11 cellular contexts compared by ENCODE assay signal in the genomic region with DNA sequence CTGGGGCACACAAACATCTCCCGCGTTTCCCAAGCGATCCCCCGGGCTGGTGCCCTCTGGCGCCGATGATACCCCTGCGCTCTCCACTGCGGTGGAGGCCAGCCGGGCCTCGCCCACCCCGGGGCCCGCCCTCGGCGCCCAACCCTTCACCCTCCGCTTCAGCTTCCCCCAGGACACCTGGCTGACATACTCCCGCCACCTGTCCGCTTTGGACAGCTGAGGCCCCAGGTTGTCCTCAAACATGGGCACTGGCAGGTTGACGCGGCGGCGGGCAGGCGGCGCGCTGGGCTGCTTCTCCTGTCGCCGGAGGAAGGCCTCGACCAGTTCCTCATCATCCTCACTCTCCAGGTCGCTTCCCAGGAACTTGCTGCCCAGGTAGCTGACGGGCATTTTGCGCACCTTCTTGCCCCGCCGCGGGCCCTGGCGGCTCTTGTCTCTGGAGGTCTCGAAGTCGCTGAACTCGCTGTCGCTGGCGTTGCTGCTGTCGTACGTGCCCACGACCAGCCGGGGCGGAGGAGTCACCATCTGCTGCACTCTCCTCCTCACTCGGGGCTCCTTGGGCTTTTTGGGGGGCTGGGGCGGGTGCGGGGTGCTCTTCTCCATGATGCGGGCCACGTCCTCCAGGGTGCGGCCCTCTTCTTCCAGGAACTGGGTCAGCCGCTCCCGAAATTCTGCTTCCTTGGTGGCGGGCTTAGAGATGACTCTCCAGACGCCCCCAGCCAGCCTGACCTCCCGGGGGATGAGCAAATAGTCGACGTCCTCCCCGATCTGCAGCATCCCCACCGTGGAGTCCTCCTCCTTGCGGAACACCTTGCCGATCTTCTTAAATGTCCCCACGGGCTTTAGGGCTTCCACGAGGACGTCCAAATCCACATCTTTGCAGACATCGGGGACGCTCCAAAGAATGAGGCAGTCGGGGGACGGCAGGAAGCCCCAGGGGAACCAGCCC. TPM values are rescaled to one million over a fixed set of nuclear protein-coding genes. Genes with fewer than 3 reads are reported as not detected.
DNase-seq lines count a peak whose midpoint lies in the region; ATAC-seq and TF ChIP-seq lines count a peak whose summit lies in the region.
"Had no signal": no experiment of that assay in that cellular context is flagged by ENCODE, and none has a peak within 500 bp of the region (broad histone marks: within the 10 kb centered on the region; RNA-seq: fewer than 3 reads in every experiment).

No MANE protein-coding gene starts in this region.

- H2AK5ac ChIP-seq in H9 (ENCODE audit: insufficient read length, low read length), result no peak overlapping the region

- H3K23me2 ChIP-seq in H9 (ENCODE audit: insufficient read length, low read depth, low read length, poor library complexity, severe bottlenecking), result peaks cover 30% of the 10 kb centered on the region

- TF ChIP-seq POLR2A in gastrocnemius medialis (IDR thresholded peaks at IDR 0.05), result no peak

- no peak overlapping the region for H4K91ac ChIP-seq in H9 (ENCODE audit: insufficient read length, low read depth, low read length)

- H3K4me1 ChIP-seq in H9 (ENCODE audit: insufficient read depth, low read length), result peaks cover 3% of the 10 kb centered on the region; the same call in 1 of the 2 replicates
- H3K4me1 ChIP-seq in iPS-20b (ENCODE audit: insufficient read depth, low read length), result peaks cover 3% of the 10 kb centered on the region
- H3K4me1 ChIP-seq in gastrocnemius medialis, result peaks cover 0 to 8% of the 10 kb centered on the region in 2 donors

- H2BK20ac ChIP-seq in H9 (ENCODE audit: low read depth, low read length, poor library complexity, severe bottlenecking), result no peak overlapping the region

- WGBS in H9 (ENCODE audit: extremely low coverage, insufficient read length, low lambda C conversion rate), result no CpG with 5 or more reads among the region's 68 CpGs

- no peaks in the 10 kb centered on the region; a peak in 3 of 5 replicates for H3K9me3 Mint-ChIP-seq in H9
- H3K9me3 Mint-ChIP-seq in CD14-positive monocyte, result peaks cover 0 to 27% (median 9%) of the 10 kb centered on the region in 7 donors

- no peak overlapping the region for H2BK15ac ChIP-seq in H9 (ENCODE audit: low read depth, low read length)

- H3K4ac ChIP-seq in H9 (ENCODE audit: low read depth, low read length), result no peak overlapping the region

- DNase-seq in H9, result peak; percentile 42
- DNase-seq in brain microvascular endothelial cell, result no peak
- no peak for DNase-seq in gastrocnemius medialis
- DNase-seq in NCI-H1417 (lab: John Stamatoyannopoulos, UW), result no peak
- DNase-seq in NCI-H2029 treated with DMSO at 0.1 percent for 48 hours (lab: John Stamatoyannopoulos, UW), result no peak
- no peak for DNase-seq in CD14-positive monocyte (ENCODE audit: low spot score)
- DNase-seq: DND-41; effector CD8-positive, alpha-beta T cell; NCI-H1092 treated with DMSO at 0.1 percent for 48 hours had no signal

- H3K79me1 ChIP-seq in H9 (ENCODE audit: insufficient read depth, low read depth, low read length, poor library complexity, severe bottlenecking), result peaks cover 7% of the 10 kb centered on the region

- no peak overlapping the region for H3K56ac ChIP-seq in H9 (ENCODE audit: insufficient read length, low read depth, low read length)

- H3K36me3 ChIP-seq in brain microvascular endothelial cell (replicated peaks), result no peaks in the 10 kb centered on the region
- no peaks in the 10 kb centered on the region for H3K36me3 ChIP-seq in iPS-20b (ENCODE audit: insufficient read depth, low read depth, low read length)
- no peaks in the 10 kb centered on the region for H3K36me3 ChIP-seq in gastrocnemius medialis

- no peak overlapping the region for H2BK5ac ChIP-seq in H9 (ENCODE audit: insufficient read length, low read length)

- no peak overlapping the region for H3K18ac ChIP-seq in H9 (ENCODE audit: insufficient read length, low read depth, low read length)

- H3K27ac ChIP-seq in H9 (ENCODE audit: insufficient read length, low read depth, low read length) (no peak overlapping the region), brain microvascular endothelial cell (no peak overlapping the region), iPS-20b (ENCODE audit: low read length) (no peak overlapping the region), gastrocnemius medialis (peak overlapping the region in 2 of 4 donors; percentile 6 to 26)

- H3K27me3 Mint-ChIP-seq in H9 (ENCODE audit: low read depth) (peaks cover 27% of the 10 kb centered on the region), CD14-positive monocyte (ENCODE audit: low read depth in 3 of 3) (peaks cover 87 to 94% (median 88%) of the 10 kb centered on the region in 3 donors)

- H4K20me1 ChIP-seq in H9 (ENCODE audit: control insufficient read depth, insufficient read depth, insufficient read length), result peaks cover 2% of the 10 kb centered on the region

- H2BK12ac ChIP-seq in H9 (ENCODE audit: insufficient read length, low read depth, low read length), result no peak overlapping the region

- peak overlapping the region in 2 of 3 experiments; percentile 78 to 92; a peak in 4 of 7 replicates for H3K27ac Mint-ChIP-seq in H9
- H3K27ac Mint-ChIP-seq in CD14-positive monocyte, result peak overlapping the region in 1 of 7 donors; percentile 21

- H3K4me3 ChIP-seq in brain microvascular endothelial cell (ENCODE audit: low read depth, low read length) (peak overlapping the region; percentile 67), iPS-20b (ENCODE audit: low read length) (peak overlapping the region; percentile 94), gastrocnemius medialis (peak overlapping the region; percentile 38 to 51 (median 46))

- H3K27me3 ChIP-seq in H9 (ENCODE audit: insufficient read depth, low read length) (no peaks in the 10 kb centered on the region; the same call in 1 of the 2 replicates), brain microvascular endothelial cell (replicated peaks) (no peaks in the 10 kb centered on the region), iPS-20b (ENCODE audit: insufficient read depth, low read length) (peaks cover 47% of the 10 kb centered on the region), gastrocnemius medialis (peaks cover 64 to 80% (median 73%) of the 10 kb centered on the region in 3 donors)

- H3K14ac ChIP-seq in H9 (ENCODE audit: insufficient read depth, low read length), result peak overlapping the region; percentile 58

- no peak for TF ChIP-seq CTCF in H9 (conservative IDR thresholded peaks at IDR 0.05)
- peak; percentile 9 for TF ChIP-seq CTCF in brain microvascular endothelial cell (IDR thresholded peaks at IDR 0.05; ENCODE audit: low read depth, low read length, missing control alignments)
- no peak for TF ChIP-seq CTCF in gastrocnemius medialis (IDR thresholded peaks at IDR 0.05 in 4 of 5, conservative IDR thresholded peaks at IDR 0.05 in 1 of 5)
- no peak for TF ChIP-seq CTCF in CD14-positive monocyte (IDR thresholded peaks at IDR 0.05)

- no peak overlapping the region for H3K23ac ChIP-seq in H9 (ENCODE audit: insufficient read length, low read depth, low read length)

- H3K9me3 ChIP-seq in H9 (ENCODE audit: control insufficient read depth, low read depth, low read length), result no peaks in the 10 kb centered on the region
- no peaks in the 10 kb centered on the region for H3K9me3 ChIP-seq in iPS-20b (ENCODE audit: insufficient read depth, low read depth, low read length)
- H3K9me3 ChIP-seq in gastrocnemius medialis, result no peaks in the 10 kb centered on the region

- in situ Hi-C loops in brain microvascular endothelial cell (cut with HindIII; ENCODE audit: low pct_ligation_motif_present, low sequenced_read_pairs), result no loop called here
- in situ Hi-C loops in gastrocnemius medialis (cut with MboI; ENCODE audit: low sequenced_read_pairs in 4 of 4), result no loop called here

- peak overlapping the region; percentile 90 for H3K4me2 ChIP-seq in H9 (ENCODE audit: insufficient read depth, insufficient read length, low read length)

- no peak overlapping the region for H2BK120ac ChIP-seq in H9 (ENCODE audit: low read depth, low read length, poor library complexity, severe bottlenecking)

- peak overlapping the region; percentile 90 to 94 for H3K4me3 Mint-ChIP-seq in H9
- H3K4me3 Mint-ChIP-seq in CD14-positive monocyte, result peak overlapping the region in 1 of 2 donors; percentile 77

- ATAC-seq in gastrocnemius medialis (no peak), HG03439 (IDR thresholded peaks at IDR 0.05; ENCODE audit: unreplicated experiment) (no peak)

- H3T11ph ChIP-seq in H9 (ENCODE audit: low read length), result no peak overlapping the region

- H3K79me2 ChIP-seq in H9 (ENCODE audit: insufficient read depth, low read length), result peaks cover 6% of the 10 kb centered on the region; the same call in 1 of the 2 replicates

- intact Hi-C loops in gastrocnemius medialis (cut with DNase I; ENCODE audit: low total_unique reads) (no loop called here), CD14-positive monocyte (cut with micrococcal nuclease) (no loop called here)

- no peak overlapping the region for H4K5ac ChIP-seq in H9 (ENCODE audit: insufficient read length, low read depth, low read length)

- no peak overlapping the region for H2AFZ ChIP-seq in H9 (ENCODE audit: low read length)

- H3K4me1 Mint-ChIP-seq in H9 (peaks cover 44 to 54% of the 10 kb centered on the region in 2 experiments), CD14-positive monocyte (peaks cover 4% of the 10 kb centered on the region)

- H3K36me3 Mint-ChIP-seq in H9 (ENCODE audit: insufficient read depth in 1 of 3, low read depth in 3 of 3), result peaks cover 11 to 17% (median 12%) of the 10 kb centered on the region in 3 experiments
- H3K36me3 Mint-ChIP-seq in CD14-positive monocyte, result peaks cover 0 to 3% of the 10 kb centered on the region in 2 donors

- peak overlapping the region; percentile 78 for H3K9ac ChIP-seq in H9 (ENCODE audit: extremely low read depth, insufficient read length, low read length)
- peak overlapping the region; percentile 94; the same call in 1 of the 2 replicates for H3K9ac ChIP-seq in iPS-20b (ENCODE audit: low read depth, low read length)

- H4K8ac ChIP-seq in H9 (replicated peaks; ENCODE audit: insufficient read length, low read depth, low read length), result no peak overlapping the region

RNA-seq across cellular contexts. Expression of a gene that starts 1.1 kb away (rescaled TPM):
- 27.5 and 28.7 TPM in 2 replicates for total RNA-seq in H9 (2021)
- total RNA-seq in gastrocnemius medialis, result 1 to 10 TPM in 1 of 4 donors, under 1 TPM in 3; 0.46 to 1.6 (median 0.75) TPM
- polyA plus RNA-seq in CD14-positive monocyte, result not detected

RNA-seq across cellular contexts. Expression of a gene that starts 16.4 kb away (rescaled TPM):
- 1.7 and 1.8 TPM in 2 replicates for total RNA-seq in H9 (2021)
- total RNA-seq in gastrocnemius medialis, result not detected
- polyA plus RNA-seq in CD14-positive monocyte, result not detected

RNA-seq across cellular contexts. Expression of a gene that starts 59.1 kb away (rescaled TPM):
- 22.6 and 23.2 TPM in 2 replicates for total RNA-seq in H9 (2021)
- total RNA-seq in gastrocnemius medialis, result under 1 TPM in 3 of 4 donors, not detected in 1; 0.13 to 0.83 (median 0.60) TPM
- polyA plus RNA-seq in CD14-positive monocyte, result not detected

Comparison
In these comparisons a context has a peak if more than half of its experiments do, and no peak if none do; other contexts are left out.
1. RNA of a gene that starts 1.1 kb away (total RNA-seq): 27.5 to 28.7 TPM in H9; 0.46 to 1.6 TPM in gastrocnemius medialis; every median in the first group is over 10 times any median in the second.
2. RNA of a gene that starts 59.1 kb away (total RNA-seq): 22.6 to 23.2 TPM in H9; 0.13 to 0.83 TPM in gastrocnemius medialis; every median in the first group is over 10 times any median in the second.
3. Peak in every context shown above with its lines, with median percentiles within 50 percentile points of each other: H3K4me3 ChIP-seq.